33 cellular contexts compared by ENCODE assay signal in genomic region chr10:77138541-77138940, GRCh38.
"Had no signal": no experiment of that assay in that cellular context is flagged by ENCODE, and none has a peak within 500 bp of the region (broad histone marks: within the 10 kb centered on the region; RNA-seq: fewer than 3 reads in every experiment).

No MANE protein-coding gene starts in this region.

- H3K27ac ChIP-seq: brain microvascular endothelial cell, parathyroid adenoma, psoas muscle, stomach, thyroid gland, upper lobe of right lung had no signal

- DNase-seq: activated CD4-positive, alpha-beta T cell treated with anti-CD3 and anti-CD28 coated beads for 36 hours; activated CD4-positive, alpha-beta T cell treated with anti-CD3 and anti-CD28 coated beads, Interleukin-2, amount 50 U/mL, for 4 hours; activated CD4-positive, CD25-positive, alpha-beta regulatory T cell; activated effector memory CD4-positive, alpha-beta T cell treated with Interleukin-2 at 50 U/mL for 16 hours; activated naive CD4-positive, alpha-beta T cell treated with anti-CD3 and anti-CD28 coated beads for 36 hours; activated naive CD8-positive, alpha-beta T cell treated with anti-CD3 and anti-CD28 coated beads for 36 hours; activated T-cell treated with anti-CD3 and anti-CD28 coated beads for 4 hours; amniotic stem cell; brain microvascular endothelial cell; central memory CD4-positive, alpha-beta T cell; effector CD8-positive, alpha-beta T cell; head of caudate nucleus; left cardiac atrium; left ventricle myocardium superior; mammary epithelial cell; naive thymus-derived CD4-positive, alpha-beta T cell; nucleus accumbens; psoas muscle; stimulated activated CD4-positive, alpha-beta T cell treated with anti-CD3 and anti-CD28 coated beads, Interleukin-1b, Interleukin-23, amount 100 ng/mL, for 48 hours; stimulated activated CD4-positive, alpha-beta T cell treated with anti-CD3 and anti-CD28 coated beads, Interleukin-4, amount 100 ng/mL, for 4 hours; stimulated activated CD8-positive, alpha-beta memory T cell treated with anti-CD3 and anti-CD28 coated beads, Interleukin-4, amount 100 ng/mL, for 48 hours; stimulated activated naive B cell treated with anti-CD40 and anti-IgM and Interleukin-4, amounts not matched to agents 10 μg/mL and 1 μg/mL and 100 μg/mL, for 72 hours; stomach; thyroid gland; upper lobe of right lung had no signal

- FAIRE-seq: colon, endometrium, keratinocyte had no signal

- H2AFZ ChIP-seq: parathyroid adenoma had no signal

- H3K79me2 ChIP-seq: parathyroid adenoma had no signal

- H3K4me3 Mint-ChIP-seq: activated CD4-positive, alpha-beta T cell treated with anti-CD3 and anti-CD28 coated beads for 36 hours; activated naive CD4-positive, alpha-beta T cell treated with anti-CD3 and anti-CD28 coated beads for 36 hours; activated naive CD8-positive, alpha-beta T cell treated with anti-CD3 and anti-CD28 coated beads for 36 hours; mesothelial cell of epicardium; naive thymus-derived CD4-positive, alpha-beta T cell; neural crest cell; stimulated activated naive B cell treated with anti-CD40 and anti-IgM and Interleukin-4, amounts not matched to agents 10 μg/mL and 1 μg/mL and 100 μg/mL, for 72 hours had no signal

- H3K36me3 Mint-ChIP-seq: activated naive CD8-positive, alpha-beta T cell treated with anti-CD3 and anti-CD28 coated beads for 36 hours; naive thymus-derived CD4-positive, alpha-beta T cell; stimulated activated naive B cell treated with anti-CD40 and anti-IgM and Interleukin-4, amounts not matched to agents 10 μg/mL and 1 μg/mL and 100 μg/mL, for 72 hours had no signal

- H3K4me1 ChIP-seq: parathyroid adenoma, psoas muscle, thyroid gland, upper lobe of right lung had no signal

- H3K4me1 Mint-ChIP-seq: activated CD4-positive, alpha-beta T cell treated with anti-CD3 and anti-CD28 coated beads for 36 hours; activated naive CD8-positive, alpha-beta T cell treated with anti-CD3 and anti-CD28 coated beads for 36 hours; naive thymus-derived CD4-positive, alpha-beta T cell; stimulated activated naive B cell treated with anti-CD40 and anti-IgM and Interleukin-4, amounts not matched to agents 10 μg/mL and 1 μg/mL and 100 μg/mL, for 72 hours had no signal

- H3K27ac Mint-ChIP-seq: activated CD4-positive, alpha-beta T cell treated with anti-CD3 and anti-CD28 coated beads for 36 hours; activated naive CD4-positive, alpha-beta T cell treated with anti-CD3 and anti-CD28 coated beads for 36 hours; activated naive CD8-positive, alpha-beta T cell treated with anti-CD3 and anti-CD28 coated beads for 36 hours; naive thymus-derived CD4-positive, alpha-beta T cell; stimulated activated naive B cell treated with anti-CD40 and anti-IgM and Interleukin-4, amounts not matched to agents 10 μg/mL and 1 μg/mL and 100 μg/mL, for 72 hours had no signal

- H3K4me2 ChIP-seq: smooth muscle cell had no signal

- H3K9ac ChIP-seq: parathyroid adenoma had no signal

- H3K36me3 ChIP-seq: brain microvascular endothelial cell, gastroesophageal sphincter, stomach, thyroid gland, upper lobe of right lung had no signal

- H3K27me3 ChIP-seq: brain microvascular endothelial cell, gastroesophageal sphincter, stomach, thyroid gland, upper lobe of right lung had no signal

- ATAC-seq: activated CD4-positive, alpha-beta T cell treated with anti-CD3 and anti-CD28 coated beads for 36 hours; gastroesophageal sphincter; left cardiac atrium; left ventricle myocardium superior; naive thymus-derived CD4-positive, alpha-beta T cell; psoas muscle; stimulated activated naive B cell treated with anti-CD40 and anti-IgM and Interleukin-4, amounts not matched to agents 10 μg/mL and 1 μg/mL and 100 μg/mL, for 72 hours; upper lobe of right lung had no signal

- H3K4me3 ChIP-seq: gastroesophageal sphincter, psoas muscle, smooth muscle cell, stomach, thyroid gland, upper lobe of right lung had no signal

- H3K9me3 ChIP-seq: gastroesophageal sphincter, psoas muscle, stomach, thyroid gland, upper lobe of right lung had no signal

- H3K9me3 Mint-ChIP-seq: activated naive CD4-positive, alpha-beta T cell treated with anti-CD3 and anti-CD28 coated beads for 36 hours; activated naive CD8-positive, alpha-beta T cell treated with anti-CD3 and anti-CD28 coated beads for 36 hours; naive thymus-derived CD4-positive, alpha-beta T cell; neural crest cell; stimulated activated naive B cell treated with anti-CD40 and anti-IgM and Interleukin-4, amounts not matched to agents 10 μg/mL and 1 μg/mL and 100 μg/mL, for 72 hours had no signal
